Comparison of ENCODE assay signal across 18 cellular contexts in genomic region chr10:79235765-79236755, GRCh38.
DNase-seq lines count a peak whose midpoint lies in the region; ATAC-seq and TF ChIP-seq lines count a peak whose summit lies in the region.
"Had no signal": no experiment of that assay in that cellular context is flagged by ENCODE, and none has a peak within 500 bp of the region (broad histone marks: within the 10 kb centered on the region; RNA-seq: fewer than 3 reads in every experiment).

No MANE protein-coding gene starts in this region.

- H2AFZ ChIP-seq in mammary epithelial cell (ENCODE audit: low read depth, low read length) (no peak overlapping the region), osteoblast (ENCODE audit: low read length) (no peak overlapping the region)

- H4K20me1 ChIP-seq in mammary epithelial cell (ENCODE audit: insufficient read depth, low read length) (no peaks in the 10 kb centered on the region), osteoblast (ENCODE audit: insufficient read depth, low read length) (peaks cover 65% of the 10 kb centered on the region)

- ATAC-seq in gastroesophageal sphincter (no peak), upper lobe of left lung (ENCODE audit: low FRiP score in 2 of 2) (no peak), HG03565 (IDR thresholded peaks at IDR 0.05; ENCODE audit: unreplicated experiment) (no peak)

- CTCF ChIA-PET in MCF 10A (lab: Yijun Ruan, JAX): interaction anchor here (0.6 to 0.7 kb wide), 2 partner anchors 38 to 446 kb away, joined by 4 to 5 read pairs; no protein-coding TSS in a partner anchor
- CTCF ChIA-PET in mammary epithelial cell (lab: Charles Lee; ENCODE audit: low non-redundant PET): no interaction called here
- CTCF ChIA-PET in A673 (lab: Charles Lee): no interaction called here

- no peak overlapping the region for H3K9ac ChIP-seq in mammary epithelial cell (ENCODE audit: insufficient read depth, low read length)

- no peak for TF ChIP-seq POLR2A in gastroesophageal sphincter (IDR thresholded peaks at IDR 0.05)
- TF ChIP-seq POLR2A in upper lobe of left lung (IDR thresholded peaks at IDR 0.05): no peak

- dilution Hi-C loops in mammary epithelial cell (cut with HindIII; ENCODE audit: low sequenced_read_pairs): loop anchor here (10.0 kb wide), 1 partner anchor 109 kb away; the partner anchor contains the start of gene PPIF

- TF ChIP-seq EP300 in gastroesophageal sphincter (IDR thresholded peaks at IDR 0.05) (no peak), upper lobe of left lung (IDR thresholded peaks at IDR 0.05) (no peak)

- no peaks in the 10 kb centered on the region for H3K79me2 ChIP-seq in mammary epithelial cell (ENCODE audit: insufficient read depth, low read length)
- H3K79me2 ChIP-seq in osteoblast (ENCODE audit: insufficient read depth, low read length): peaks cover 23% of the 10 kb centered on the region

- TF ChIP-seq CTCF in MCF 10A (IDR thresholded peaks at IDR 0.05; ENCODE audit: unreplicated experiment) (no peak), mammary epithelial cell (conservative IDR thresholded peaks at IDR 0.05 in 1 of 2, IDR thresholded peaks at IDR 0.05 in 1 of 2; ENCODE audit: extremely low read depth in 1 of 2, insufficient read depth in 1 of 2, low read depth in 1 of 2, low read length in 2 of 2) (no peak), gastroesophageal sphincter (IDR thresholded peaks at IDR 0.05) (no peak), osteoblast (IDR thresholded peaks at IDR 0.05; ENCODE audit: extremely low read depth, low read depth, low read length) (no peak), upper lobe of left lung (IDR thresholded peaks at IDR 0.05) (no peak), A673 (conservative IDR thresholded peaks at IDR 0.05; ENCODE audit: low read depth, low read length) (no peak)

- peaks cover 49% of the 10 kb centered on the region for H3K4me1 Mint-ChIP-seq in MCF 10A (ENCODE audit: insufficient read depth, unreplicated experiment)

- H3K27me3 Mint-ChIP-seq in MCF 10A (ENCODE audit: insufficient read depth, unreplicated experiment): no peaks in the 10 kb centered on the region
- H3K27me3 Mint-ChIP-seq: activated naive CD8-positive, alpha-beta T cell treated with anti-CD3 and anti-CD28 coated beads, Interleukin-2, amount 10 ng/mL, durations not matched to agents 7 days and 5 days; memory B cell had no signal

- no peak for DNase-seq in MCF 10A (ENCODE audit: unreplicated experiment)
- DNase-seq in mammary epithelial cell: no peak
- no peak for DNase-seq in osteoblast (ENCODE audit: insufficient read length, low spot score, missing footprints)
- no peak for DNase-seq in upper lobe of left lung
- DNase-seq in activated T-cell treated with anti-CD3 and anti-CD28 coated beads for 4 hours: no peak
- DNase-seq in A673 (ENCODE audit: low spot score): no peak
- DNase-seq: activated CD4-positive, CD25-positive, alpha-beta regulatory T cell treated with anti-CD3 and anti-CD28 coated beads, Interleukin-2, amount 50 U/mL, for 72 hours; activated CD8-positive, alpha-beta memory T cell treated with anti-CD3 and anti-CD28 coated beads for 24 hours; activated naive CD8-positive, alpha-beta T cell treated with anti-CD3 and anti-CD28 coated beads, Interleukin-2, amount 10 ng/mL, durations not matched to agents 7 days and 5 days; C1 segment of cervical spinal cord; NCI-H82; nephron progenitor cell; stimulated activated CD4-positive, alpha-beta T cell treated with anti-CD3 and anti-CD28 coated beads, Interleukin-2, amount 100 ng/mL, for 24 hours; T-helper 9 cell had no signal

- no peaks in the 10 kb centered on the region for H3K36me3 ChIP-seq in mammary epithelial cell (ENCODE audit: insufficient read depth, low read length)
- H3K36me3 ChIP-seq in gastroesophageal sphincter: peaks cover 0 to 41% of the 10 kb centered on the region in 2 donors
- peaks cover 40% of the 10 kb centered on the region for H3K36me3 ChIP-seq in osteoblast (ENCODE audit: insufficient read depth, low read length)
- peaks cover 0 to 14% (median 4%) of the 10 kb centered on the region in 4 donors for H3K36me3 ChIP-seq in upper lobe of left lung
- H3K36me3 ChIP-seq in A673 (ENCODE audit: insufficient read depth, low read length, poor library complexity, severe bottlenecking): no peaks in the 10 kb centered on the region

- POLR2A ChIA-PET in MCF 10A (lab: Yijun Ruan, JAX): interaction anchor here (0.6 kb wide), 1 partner anchor 10 kb away, joined by 3 read pairs; no protein-coding TSS in a partner anchor
- POLR2A ChIA-PET in A673 (lab: Charles Lee; ENCODE audit: low non-redundant PET): no interaction called here

- no peak overlapping the region for H3K27ac ChIP-seq in mammary epithelial cell (ENCODE audit: insufficient read depth, low read depth, low read length)
- peak overlapping the region in 3 of 4 donors; percentile 11 to 75 (median 19) for H3K27ac ChIP-seq in gastroesophageal sphincter
- H3K27ac ChIP-seq in osteoblast (ENCODE audit: low read depth, low read length): peak overlapping the region; percentile 8
- H3K27ac ChIP-seq in upper lobe of left lung: peak overlapping the region in 3 of 4 donors; percentile 76 to 84 (median 84)
- H3K27ac ChIP-seq in A673 (ENCODE audit: low read depth, low read length, poor library complexity, severe bottlenecking): no peak overlapping the region
- H3K27ac ChIP-seq: 22Rv1 had no signal

- in situ Hi-C loops in mammary epithelial cell (cut with MboI; ENCODE audit: low sequenced_read_pairs in 2 of 2): no loop called here

- H3K27me3 ChIP-seq in mammary epithelial cell (ENCODE audit: insufficient read depth, low read length) (no peaks in the 10 kb centered on the region), gastroesophageal sphincter (no peaks in the 10 kb centered on the region), osteoblast (ENCODE audit: insufficient read depth, low read length) (no peaks in the 10 kb centered on the region), upper lobe of left lung (no peaks in the 10 kb centered on the region), A673 (replicated peaks; ENCODE audit: insufficient read depth, low read depth, low read length, poor library complexity) (no peaks in the 10 kb centered on the region)

- BruUV-seq in MCF 10A (replicated peaks; lab: Mats Ljungman, UMichigan) (no TSS peak), mammary epithelial cell (replicated peaks; lab: Mats Ljungman, UMichigan) (no TSS peak), A673 (replicated peaks; lab: Mats Ljungman, UMichigan) (no TSS peak)

- H3K4me1 ChIP-seq in mammary epithelial cell (ENCODE audit: insufficient read depth, low read length): peaks cover 67% of the 10 kb centered on the region
- peaks cover 0 to 88% (median 37%) of the 10 kb centered on the region in 3 donors for H3K4me1 ChIP-seq in gastroesophageal sphincter
- peaks cover 37% of the 10 kb centered on the region for H3K4me1 ChIP-seq in osteoblast (ENCODE audit: insufficient read depth, low read length)
- H3K4me1 ChIP-seq in upper lobe of left lung: peaks cover 54 to 75% (median 57%) of the 10 kb centered on the region in 4 donors
- peaks cover 15% of the 10 kb centered on the region for H3K4me1 ChIP-seq in A673 (ENCODE audit: insufficient read depth, low read length, poor library complexity, severe bottlenecking)

- WGBS in mammary epithelial cell (ENCODE audit: low coverage, missing lambda C conversion rate): 62% methylated on average over 19 of the region's 19 CpGs
- 74 to 80% methylated on average over 1 to 3 of the region's 19 CpGs for WGBS in gastroesophageal sphincter (ENCODE audit: low coverage in 1 of 2), 2 donors
- 57 to 65% methylated on average over 11 to 19 of the region's 19 CpGs for WGBS in upper lobe of left lung, 2 donors

- no peak overlapping the region for H3K4me3 ChIP-seq in mammary epithelial cell (replicated peaks in 1 of 3; ENCODE audit: insufficient read depth in 1 of 3, low read depth in 2 of 3, low read length in 3 of 3)
- H3K4me3 ChIP-seq in gastroesophageal sphincter: no peak overlapping the region
- no peak overlapping the region for H3K4me3 ChIP-seq in osteoblast (ENCODE audit: insufficient read depth, low read length)
- H3K4me3 ChIP-seq in upper lobe of left lung: no peak overlapping the region
- no peak overlapping the region for H3K4me3 ChIP-seq in A673 (ENCODE audit: low read depth, low read length, poor library complexity, severe bottlenecking)

- intact Hi-C loops in MCF 10A (cut with micrococcal nuclease): no loop called here
- intact Hi-C loops in mammary epithelial cell (cut with micrococcal nuclease): loop anchor here (5.0 kb wide), 1 partner anchor 111 kb away; the partner anchor contains the start of gene PPIF
- intact Hi-C loops in A673 (cut with micrococcal nuclease; ENCODE audit: unreplicated experiment): no loop called here

- H3K4me2 ChIP-seq in mammary epithelial cell (ENCODE audit: insufficient read depth, low read depth, low read length) (no peak overlapping the region), osteoblast (ENCODE audit: insufficient read depth, low read length) (no peak overlapping the region)

- no peaks in the 10 kb centered on the region for H3K36me3 Mint-ChIP-seq in MCF 10A (ENCODE audit: insufficient read depth, unreplicated experiment)
- H3K36me3 Mint-ChIP-seq: activated naive CD8-positive, alpha-beta T cell treated with anti-CD3 and anti-CD28 coated beads, Interleukin-2, amount 10 ng/mL, durations not matched to agents 7 days and 5 days; memory B cell had no signal

- no peak overlapping the region for H3K4me3 Mint-ChIP-seq in MCF 10A (ENCODE audit: unreplicated experiment)
- H3K4me3 Mint-ChIP-seq: activated naive CD8-positive, alpha-beta T cell treated with anti-CD3 and anti-CD28 coated beads, Interleukin-2, amount 10 ng/mL, durations not matched to agents 7 days and 5 days; memory B cell; nephron progenitor cell had no signal

- peak overlapping the region; percentile 87 for H3K27ac Mint-ChIP-seq in MCF 10A (ENCODE audit: low read depth, unreplicated experiment)
- H3K27ac Mint-ChIP-seq: activated naive CD8-positive, alpha-beta T cell treated with anti-CD3 and anti-CD28 coated beads, Interleukin-2, amount 10 ng/mL, durations not matched to agents 7 days and 5 days; memory B cell; nephron progenitor cell had no signal

- H3K9me3 Mint-ChIP-seq in MCF 10A (ENCODE audit: unreplicated experiment): no peaks in the 10 kb centered on the region
- H3K9me3 Mint-ChIP-seq: activated naive CD8-positive, alpha-beta T cell treated with anti-CD3 and anti-CD28 coated beads, Interleukin-2, amount 10 ng/mL, durations not matched to agents 7 days and 5 days; memory B cell; nephron progenitor cell had no signal

- H3K9me3 ChIP-seq in mammary epithelial cell (replicated peaks; ENCODE audit: insufficient read depth, low read length) (no peaks in the 10 kb centered on the region), gastroesophageal sphincter (no peaks in the 10 kb centered on the region), osteoblast (ENCODE audit: low read depth, low read length) (no peaks in the 10 kb centered on the region), upper lobe of left lung (no peaks in the 10 kb centered on the region), A673 (ENCODE audit: low read depth, low read length, poor library complexity, severe bottlenecking) (no peaks in the 10 kb centered on the region)

Comparison
In these comparisons a context has a peak if more than half of its experiments do, and no peak if none do; other contexts are left out.
1. H3K27ac ChIP-seq: peak in gastroesophageal sphincter (3 of 4), osteoblast (single experiment) and upper lobe of left lung (3 of 4); none in mammary epithelial cell (single experiment) and A673 (single experiment).